In genomic region chr6:113959235-113959634, GRCh38 we compare ENCODE assay signal across 17 cellular contexts. TPM values are rescaled to one million over a fixed set of nuclear protein-coding genes. Genes with fewer than 3 reads are reported as not detected.
DNase-seq lines count a peak whose midpoint lies in the region; ATAC-seq and TF ChIP-seq lines count a peak whose summit lies in the region.
"Had no signal": no experiment of that assay in that cellular context is flagged by ENCODE, and none has a peak within 500 bp of the region (broad histone marks: within the 10 kb centered on the region; RNA-seq: fewer than 3 reads in every experiment).

No MANE protein-coding gene starts in this region.

- no peak for DNase-seq in GM23338 (ENCODE audit: low spot score)
- DNase-seq in T-helper 17 cell, result no peak
- DNase-seq in mammary epithelial cell, result no peak
- DNase-seq in progenitor cell of endocrine pancreas (ENCODE audit: low spot score, unreplicated experiment), result no peak
- DNase-seq in NOMO-1 (lab: John Stamatoyannopoulos, UW; ENCODE audit: unreplicated experiment in 2 of 2), result no peak
- DNase-seq: Calu3; CD8-positive, alpha-beta T cell; DMS 273 treated with DMSO at 0.1 percent for 48 hours; DMS53; DND-41; EL; H9 had no signal

- peaks cover 60% of the 10 kb centered on the region for H4K20me1 ChIP-seq in GM23338 (replicated peaks; ENCODE audit: insufficient read depth)
- no peaks in the 10 kb centered on the region for H4K20me1 ChIP-seq in mammary epithelial cell (ENCODE audit: insufficient read depth, low read length)

- H3K27ac ChIP-seq in GM23338 (ENCODE audit: low read depth), result no peak overlapping the region
- no peak overlapping the region for H3K27ac ChIP-seq in mammary epithelial cell (ENCODE audit: insufficient read depth, low read depth, low read length)
- H3K27ac ChIP-seq: BLaER1 treated with 17β-estradiol and CSF1 and Interleukin-3, amounts not matched to agents 10 nM and 100 nM; HL-60 had no signal

- H3K9me2 ChIP-seq in GM23338 (ENCODE audit: insufficient read depth), result no peaks in the 10 kb centered on the region

- no peaks in the 10 kb centered on the region for H3K9me3 ChIP-seq in T-helper 17 cell (ENCODE audit: control insufficient read depth, low read length, poor library complexity, severe bottlenecking)
- H3K9me3 ChIP-seq in mammary epithelial cell (replicated peaks; ENCODE audit: insufficient read depth, low read length), result no peaks in the 10 kb centered on the region

- no peak overlapping the region for H3K9ac ChIP-seq in mammary epithelial cell (ENCODE audit: insufficient read depth, low read length)
- H3K9ac ChIP-seq: BLaER1 treated with 17β-estradiol and CSF1 and Interleukin-3, amounts not matched to agents 10 nM and 100 nM had no signal

- H3K36me3 ChIP-seq in GM23338 (ENCODE audit: insufficient read depth) (peaks cover 30% of the 10 kb centered on the region; the same call in 1 of the 2 replicates), mammary epithelial cell (ENCODE audit: insufficient read depth, low read length) (peaks cover 6% of the 10 kb centered on the region)

- H3K4me1 Mint-ChIP-seq in GM23338 (peaks cover 34% of the 10 kb centered on the region), T-helper 17 cell (peaks cover 15% of the 10 kb centered on the region), progenitor cell of endocrine pancreas (ENCODE audit: low read depth) (peaks cover 22% of the 10 kb centered on the region)

- H3K27me3 Mint-ChIP-seq in GM23338 (ENCODE audit: insufficient read depth, low read depth, poor library complexity) (no peaks in the 10 kb centered on the region), T-helper 17 cell (no peaks in the 10 kb centered on the region), progenitor cell of endocrine pancreas (no peaks in the 10 kb centered on the region)
- H3K27me3 Mint-ChIP-seq: B cell had no signal

- intact Hi-C loops in mammary epithelial cell (cut with micrococcal nuclease), result no loop called here

- H3K27ac Mint-ChIP-seq in GM23338 (no peak overlapping the region), T-helper 17 cell (peak overlapping the region; percentile 71), progenitor cell of endocrine pancreas (peak overlapping the region; percentile 2)
- H3K27ac Mint-ChIP-seq: B cell; CD8-positive, alpha-beta T cell had no signal

- no peaks in the 10 kb centered on the region for H3F3A ChIP-seq in GM23338 (replicated peaks; ENCODE audit: low read depth)

- dilution Hi-C loops in mammary epithelial cell (cut with HindIII; ENCODE audit: low sequenced_read_pairs), result no loop called here

- WGBS in mammary epithelial cell (ENCODE audit: low coverage, missing lambda C conversion rate), result 95% methylated on average over 1 of the region's 1 CpG

- no peak overlapping the region for H2AFZ ChIP-seq in GM23338
- no peak overlapping the region for H2AFZ ChIP-seq in mammary epithelial cell (ENCODE audit: low read depth, low read length)

- H3K4me1 ChIP-seq in GM23338 (ENCODE audit: insufficient read depth) (peaks cover 31% of the 10 kb centered on the region), mammary epithelial cell (ENCODE audit: insufficient read depth, low read length) (no peaks in the 10 kb centered on the region)
- H3K4me1 ChIP-seq: BLaER1 treated with 17β-estradiol and CSF1 and Interleukin-3, amounts not matched to agents 10 nM and 100 nM had no signal

- H3K27me3 ChIP-seq in GM23338 (ENCODE audit: insufficient read depth), result no peaks in the 10 kb centered on the region
- H3K27me3 ChIP-seq in mammary epithelial cell (ENCODE audit: insufficient read depth, low read length), result no peaks in the 10 kb centered on the region
- H3K27me3 ChIP-seq: BLaER1 treated with 17β-estradiol and CSF1 and Interleukin-3, amounts not matched to agents 10 nM and 100 nM had no signal

- H3K36me3 Mint-ChIP-seq in GM23338 (ENCODE audit: low read depth) (peaks cover 46% of the 10 kb centered on the region), T-helper 17 cell (ENCODE audit: low read depth) (peaks cover 4% of the 10 kb centered on the region), progenitor cell of endocrine pancreas (ENCODE audit: insufficient read depth) (peaks cover 16% of the 10 kb centered on the region)

- no peak overlapping the region for H3K4me3 ChIP-seq in GM23338
- H3K4me3 ChIP-seq in mammary epithelial cell (replicated peaks in 1 of 3; ENCODE audit: insufficient read depth in 1 of 3, low read depth in 2 of 3, low read length in 3 of 3), result no peak overlapping the region
- H3K4me3 ChIP-seq: BLaER1 treated with 17β-estradiol and CSF1 and Interleukin-3, amounts not matched to agents 10 nM and 100 nM had no signal

- ATAC-seq in GM23338 (no peak), T-helper 17 cell (no peak), GM21515 (IDR thresholded peaks at IDR 0.05; ENCODE audit: unreplicated experiment) (no peak), HG03196 (IDR thresholded peaks at IDR 0.05; ENCODE audit: unreplicated experiment) (no peak)
- ATAC-seq: CD8-positive, alpha-beta T cell had no signal

- H3K4me3 Mint-ChIP-seq in GM23338 (no peak overlapping the region), T-helper 17 cell (no peak overlapping the region), progenitor cell of endocrine pancreas (ENCODE audit: low read depth) (no peak overlapping the region)
- H3K4me3 Mint-ChIP-seq: B cell; CD8-positive, alpha-beta T cell had no signal

- TF ChIP-seq CTCF in GM23338 (conservative IDR thresholded peaks at IDR 0.05; ENCODE audit: low read depth in 2 of 2) (no peak), mammary epithelial cell (conservative IDR thresholded peaks at IDR 0.05 in 1 of 2, IDR thresholded peaks at IDR 0.05 in 1 of 2; ENCODE audit: extremely low read depth in 1 of 2, insufficient read depth in 1 of 2, low read depth in 1 of 2, low read length in 2 of 2) (no peak), progenitor cell of endocrine pancreas (IDR thresholded peaks at IDR 0.05; ENCODE audit: unreplicated experiment) (no peak)

- in situ Hi-C loops in mammary epithelial cell (cut with MboI; ENCODE audit: low sequenced_read_pairs in 2 of 2), result no loop called here

- H3K79me2 ChIP-seq in GM23338 (replicated peaks; ENCODE audit: insufficient read depth) (peaks cover 100% of the 10 kb centered on the region), mammary epithelial cell (ENCODE audit: insufficient read depth, low read length) (peaks cover 83% of the 10 kb centered on the region)

- TSS peak; percentile 6 for BruUV-seq in mammary epithelial cell (replicated peaks; lab: Mats Ljungman, UMichigan)

- H3K4me2 ChIP-seq in GM23338 (0 out of 2 replicates have a peak overlapping the region, but pooled peaks have one; percentile 31), mammary epithelial cell (ENCODE audit: insufficient read depth, low read depth, low read length) (no peak overlapping the region)
- H3K4me2 ChIP-seq: BLaER1 treated with 17β-estradiol and CSF1 and Interleukin-3, amounts not matched to agents 10 nM and 100 nM had no signal

- H3K9me3 Mint-ChIP-seq in GM23338, result no peaks in the 10 kb centered on the region
- peaks cover 1% of the 10 kb centered on the region for H3K9me3 Mint-ChIP-seq in progenitor cell of endocrine pancreas (ENCODE audit: low read depth)
- H3K9me3 Mint-ChIP-seq: CD8-positive, alpha-beta T cell; H9 had no signal

- CTCF ChIA-PET in mammary epithelial cell (lab: Charles Lee; ENCODE audit: low non-redundant PET), result no interaction called here

TF ChIP-seq in GM23338, 12 proteins besides CTCF, POLR2A, EP300 and RAD21 (continues in another document):
- TF ChIP-seq ETS1 (IDR thresholded peaks at IDR 0.05) (no peak), POLR2AphosphoS5 (IDR thresholded peaks at IDR 0.05; ENCODE audit: low read depth) (no peak), EZH2phosphoT487 (IDR thresholded peaks at IDR 0.05; ENCODE audit: unreplicated experiment) (no peak), STAT1 (IDR thresholded peaks at IDR 0.05; ENCODE audit: unreplicated experiment) (no peak), REST (IDR thresholded peaks at IDR 0.05; ENCODE audit: unreplicated experiment) (no peak), ZNF331 (CRISPR knock-in tag; IDR thresholded peaks at IDR 0.05; ENCODE audit: low read depth) (no peak)

RNA-seq across cellular contexts. Expression of gene HDAC2, which starts 11.7 kb away (rescaled TPM):
- total RNA-seq in GM23338 (2014; rRNA removed; shearing (Covaris generic)), result 355 and 413 TPM in 2 replicates
- polyA plus RNA-seq in GM23338 (2016; fragmentation: Nextera tagmentation; extraction: Ambion mirVana) (324 and 343 TPM in 2 replicates), mammary epithelial cell (120 TPM)
- total RNA-seq in T-helper 17 cell (10 to 100 TPM; 38.4 to 50.1 TPM), mammary epithelial cell (100 to 1,000 TPM in 1 of 2 donors, 10 to 100 TPM in 1; 56.7 to 105 TPM), progenitor cell of endocrine pancreas (287 and 289 TPM in 2 replicates)
- polyA minus RNA-seq in mammary epithelial cell, result 83.4 TPM
